1 cellular context compared by ENCODE assay signal in genomic region chr22:45710469-45710868, GRCh38.
TF ChIP-seq lines count a peak whose summit lies in the region.

No MANE protein-coding gene starts in this region.

TF ChIP-seq in IMR-90, 13 proteins besides CTCF, POLR2A, EP300 and RAD21:
- TF ChIP-seq SMC3 (IDR thresholded peaks at IDR 0.05; ENCODE audit: low read depth, low read length) (no peak), BHLHE40 (IDR thresholded peaks at IDR 0.05; ENCODE audit: low read depth, low read length) (no peak), RFX5 (IDR thresholded peaks at IDR 0.05; ENCODE audit: low read depth, low read length) (no peak), ELK1 (IDR thresholded peaks at IDR 0.05; ENCODE audit: borderline replicate concordance, low read depth, low read length) (no peak), NFE2L2 (IDR thresholded peaks at IDR 0.05; ENCODE audit: low read depth, low read length) (no peak), CHD1 (IDR thresholded peaks at IDR 0.05; ENCODE audit: low read depth, low read length) (no peak), RCOR1 (IDR thresholded peaks at IDR 0.05; ENCODE audit: insufficient replicate concordance, low read length) (no peak), FOS (IDR thresholded peaks at IDR 0.05; ENCODE audit: low read depth, low read length) (no peak), MXI1 (IDR thresholded peaks at IDR 0.05; ENCODE audit: borderline replicate concordance, low read depth, low read length) (no peak), MAFK (IDR thresholded peaks at IDR 0.05; ENCODE audit: low read depth, low read length) (no peak), USF2 (IDR thresholded peaks at IDR 0.05; ENCODE audit: low read depth, low read length) (no peak), MAZ (IDR thresholded peaks at IDR 0.05; ENCODE audit: borderline replicate concordance, low read depth, low read length) (no peak), CEBPB (IDR thresholded peaks at IDR 0.05; ENCODE audit: low read depth, low read length) (no peak)
